14 cellular contexts compared by ENCODE assay signal in genomic region chr2:113272463-113272862, GRCh38. TPM values are rescaled to one million over a fixed set of nuclear protein-coding genes. Genes with fewer than 3 reads are reported as not detected.
"Had no signal": no experiment of that assay in that cellular context is flagged by ENCODE, and none has a peak within 500 bp of the region (broad histone marks: within the 10 kb centered on the region; RNA-seq: fewer than 3 reads in every experiment).

No MANE protein-coding gene starts in this region.

- H3K36me3 ChIP-seq: cardiac muscle cell, left lung, pancreas, right atrium auricular region had no signal

- H3K27ac ChIP-seq: cardiac muscle cell, esophagus squamous epithelium, left lung, pancreas, right atrium auricular region, tibial nerve had no signal

- FAIRE-seq: islet of Langerhans, pancreas, small intestine had no signal

- H3K9me3 Mint-ChIP-seq: activated naive CD8-positive, alpha-beta T cell treated with anti-CD3 and anti-CD28 coated beads for 36 hours; activated T-cell treated with anti-CD3 and anti-CD28 coated beads, Interleukin-2, amount 50 U/mL, for 72 hours; neural crest cell had no signal

- DNase-seq: activated CD8-positive, alpha-beta memory T cell treated with anti-CD3 and anti-CD28 coated beads, Interleukin-2, amount 50 U/mL, for 4 hours; activated gamma-delta T cell treated with Interleukin-2 at 50 U/mL for 16 hours; aorta; esophagus squamous epithelium; left lung; pancreas; small intestine had no signal

- H3K4me3 ChIP-seq: cardiac muscle cell, esophagus squamous epithelium, left lung, pancreas, right atrium auricular region, tibial nerve had no signal

- H3K27ac Mint-ChIP-seq: activated naive CD8-positive, alpha-beta T cell treated with anti-CD3 and anti-CD28 coated beads for 36 hours; activated T-cell treated with anti-CD3 and anti-CD28 coated beads, Interleukin-2, amount 50 U/mL, for 72 hours had no signal

- H3K4me3 Mint-ChIP-seq: activated naive CD8-positive, alpha-beta T cell treated with anti-CD3 and anti-CD28 coated beads for 36 hours; activated T-cell treated with anti-CD3 and anti-CD28 coated beads, Interleukin-2, amount 50 U/mL, for 72 hours; neural crest cell had no signal

- H3K9me3 ChIP-seq: esophagus squamous epithelium, left lung, pancreas, right atrium auricular region, tibial nerve had no signal

- H3K36me3 Mint-ChIP-seq: activated naive CD8-positive, alpha-beta T cell treated with anti-CD3 and anti-CD28 coated beads for 36 hours had no signal

RNA-seq across cellular contexts. Expression of gene PAX8, which starts 6.3 kb away (rescaled TPM):
- total RNA-seq: cardiac muscle cell had no signal
- polyA plus RNA-seq: cardiac muscle cell had no signal
